Comparison of ENCODE assay signal across 32 cellular contexts in genomic region chr14:52464175-52464574, GRCh38.
"Had no signal": no experiment of that assay in that cellular context is flagged by ENCODE, and none has a peak within 500 bp of the region (broad histone marks: within the 10 kb centered on the region; RNA-seq: fewer than 3 reads in every experiment).

No MANE protein-coding gene starts in this region.

- FAIRE-seq: bronchial epithelial cell had no signal

- H3K4me1 ChIP-seq: ascending aorta, colonic mucosa had no signal

- H3K4me3 ChIP-seq: ascending aorta, cardiac muscle cell, colonic mucosa had no signal

- H3K36me3 ChIP-seq: cardiac muscle cell, colonic mucosa had no signal

- H3K27ac ChIP-seq: ascending aorta, cardiac muscle cell, colonic mucosa, VCaP had no signal

- DNase-seq: activated B cell treated with CpG ODN at 0.5 μM for 24 hours; activated CD4-positive, alpha-beta memory T cell treated with anti-CD3 and anti-CD28 coated beads for 36 hours; activated CD4-positive, alpha-beta T cell treated with anti-CD3 and anti-CD28 coated beads for 4 hours; activated CD4-positive, alpha-beta T cell treated with anti-CD3 and anti-CD28 coated beads, Interleukin-2, amount 10 ng/mL, durations not matched to agents 24 days and 14 days; activated CD4-positive, alpha-beta T cell treated with anti-CD3 and anti-CD28 coated beads, Interleukin-2, amount 50 U/mL, for 1 hour; activated CD4-positive, alpha-beta T cell treated with anti-CD3 and anti-CD28 coated beads, Interleukin-2, amount 50 U/mL, for 4 hours; activated CD4-positive, CD25-positive, alpha-beta regulatory T cell treated with anti-CD3 and anti-CD28 coated beads, Interleukin-2, amount 50 U/mL, for 72 hours; activated CD8-positive, alpha-beta memory T cell treated with anti-CD3 and anti-CD28 coated beads, Interleukin-2, amount 50 U/mL, for 4 hours; activated CD8-positive, alpha-beta T cell treated with anti-CD3 and anti-CD28 coated beads for 36 hours; activated gamma-delta T cell treated with Interleukin-2 at 50 U/mL for 16 hours; activated naive CD4-positive, alpha-beta T cell; activated naive CD4-positive, alpha-beta T cell treated with anti-CD3 and anti-CD28 coated beads for 36 hours; activated naive CD4-positive, alpha-beta T cell treated with anti-CD3 and anti-CD28 coated beads, Interleukin-2, amount 50 U/mL, for 16 hours; activated naive CD8-positive, alpha-beta T cell treated with anti-CD3 and anti-CD28 coated beads, Interleukin-2, amount 10 ng/mL, durations not matched to agents 7 days and 5 days; activated naive CD8-positive, alpha-beta T cell treated with anti-CD3 and anti-CD28 coated beads, Interleukin-2, amount 50 U/mL, for 24 hours; activated T-cell treated with anti-CD3 and anti-CD28 coated beads for 4 hours; activated T-cell treated with anti-CD3 and anti-CD28 coated beads, Interleukin-2, amount 50 U/mL, for 1 hour; activated T-cell treated with anti-CD3 and anti-CD28 coated beads, Interleukin-2, amount 50 U/mL, for 4 hours; activated T-cell treated with anti-CD3 and anti-CD28 coated beads, Interleukin-2, amount 50 U/mL, for 72 hours; amygdala; anterior cingulate cortex; caudate nucleus; cerebellar nuclear complex; colonic mucosa; T-helper 2 cell; T-helper 9 cell had no signal

- ATAC-seq: activated CD8-positive, alpha-beta T cell treated with anti-CD3 and anti-CD28 coated beads for 36 hours; activated naive CD4-positive, alpha-beta T cell treated with anti-CD3 and anti-CD28 coated beads, Interleukin-2, amount 50 U/mL, for 72 hours; activated naive CD8-positive, alpha-beta T cell treated with anti-CD3 and anti-CD28 coated beads, Interleukin-2, amount 50 U/mL, for 24 hours; activated T-cell treated with anti-CD3 and anti-CD28 coated beads, Interleukin-2, amount 50 U/mL, for 4 hours; activated T-cell treated with anti-CD3 and anti-CD28 coated beads, Interleukin-2, amount 50 U/mL, for 72 hours; activated T-helper 17 cell treated with anti-CD3 and anti-CD28 coated beads, Interleukin-2, amount 50 U/mL, for 72 hours had no signal

- H3K9me3 ChIP-seq: colonic mucosa had no signal

- H3K27me3 ChIP-seq: ascending aorta, cardiac muscle cell, colonic mucosa had no signal
